ENCODE assay signal across 19 cellular contexts in genomic region chr4:56619816-56620215, GRCh38.
"Had no signal": no experiment of that assay in that cellular context is flagged by ENCODE, and none has a peak within 500 bp of the region (broad histone marks: within the 10 kb centered on the region; RNA-seq: fewer than 3 reads in every experiment).

No MANE protein-coding gene starts in this region.

- H3K4me1 ChIP-seq: ascending aorta, gastrocnemius medialis, tibial artery had no signal

- H3K27ac ChIP-seq: ascending aorta, gastrocnemius medialis, tibial artery had no signal

- H3K4me3 ChIP-seq: ascending aorta, gastrocnemius medialis, tibial artery had no signal

- H3K36me3 Mint-ChIP-seq: natural killer cell treated with Interleukin-12 subunit alpha and Interleukin-12 subunit beta and Interleukin-15 and Interleukin-18, amount 100 ng/mL, for 72 hours had no signal

- DNase-seq: activated CD8-positive, alpha-beta memory T cell treated with anti-CD3 and anti-CD28 coated beads for 24 hours; activated CD8-positive, alpha-beta memory T cell treated with anti-CD3 and anti-CD28 coated beads, Interleukin-2, amount 50 U/mL, for 48 hours; activated effector memory CD4-positive, alpha-beta T cell treated with Interleukin-2 at 50 U/mL for 16 hours; activated naive CD4-positive, alpha-beta T cell treated with anti-CD3 and anti-CD28 coated beads, Interleukin-2, amount 10 ng/mL, durations not matched to agents 7 days and 5 days; activated T-cell treated with anti-CD3 and anti-CD28 coated beads, Interleukin-2, amount 50 U/mL, for 48 hours; cerebellar nuclear complex; cortex of kidney; erythroblast; gastrocnemius medialis; head of caudate nucleus; immature natural killer cell; occipital lobe; posterior cingulate gyrus; stimulated activated CD4-positive, alpha-beta T cell treated with anti-CD3 and anti-CD28 coated beads, Interleukin-2, amount 100 ng/mL, for 24 hours; stimulated activated naive CD4-positive, alpha-beta T cell treated with Interleukin-2 at 50 U/mL for 16 hours; tibial artery had no signal

- ATAC-seq: activated CD4-positive, CD25-positive, alpha-beta regulatory T cell treated with anti-CD3 and anti-CD28 coated beads, Interleukin-2, amount 50 U/mL, for 24 hours; gastrocnemius medialis; natural killer cell treated with Interleukin-12 subunit alpha and Interleukin-12 subunit beta and Interleukin-15 and Interleukin-18, amount 100 ng/mL, for 72 hours had no signal

- H3K9me3 ChIP-seq: ascending aorta, gastrocnemius medialis, tibial artery had no signal

- H3K4me3 Mint-ChIP-seq: activated naive CD4-positive, alpha-beta T cell treated with anti-CD3 and anti-CD28 coated beads, Interleukin-2, amount 10 ng/mL, durations not matched to agents 7 days and 5 days; immature natural killer cell; natural killer cell treated with Interleukin-12 subunit alpha and Interleukin-12 subunit beta and Interleukin-15 and Interleukin-18, amount 100 ng/mL, for 72 hours had no signal

- H3K27me3 Mint-ChIP-seq: natural killer cell treated with Interleukin-12 subunit alpha and Interleukin-12 subunit beta and Interleukin-15 and Interleukin-18, amount 100 ng/mL, for 72 hours had no signal

- H3K27me3 ChIP-seq: ascending aorta, gastrocnemius medialis, tibial artery had no signal

- H3K9me3 Mint-ChIP-seq: natural killer cell treated with Interleukin-12 subunit alpha and Interleukin-12 subunit beta and Interleukin-15 and Interleukin-18, amount 100 ng/mL, for 72 hours had no signal

- H3K36me3 ChIP-seq: ascending aorta, gastrocnemius medialis, tibial artery had no signal

- H3K4me1 Mint-ChIP-seq: activated naive CD4-positive, alpha-beta T cell treated with anti-CD3 and anti-CD28 coated beads, Interleukin-2, amount 10 ng/mL, durations not matched to agents 7 days and 5 days had no signal

- H3K27ac Mint-ChIP-seq: activated naive CD4-positive, alpha-beta T cell treated with anti-CD3 and anti-CD28 coated beads, Interleukin-2, amount 10 ng/mL, durations not matched to agents 7 days and 5 days; immature natural killer cell; natural killer cell treated with Interleukin-12 subunit alpha and Interleukin-12 subunit beta and Interleukin-15 and Interleukin-18, amount 100 ng/mL, for 72 hours had no signal
